Comparison of ENCODE assay signal across 1 cellular context in the genomic region with DNA sequence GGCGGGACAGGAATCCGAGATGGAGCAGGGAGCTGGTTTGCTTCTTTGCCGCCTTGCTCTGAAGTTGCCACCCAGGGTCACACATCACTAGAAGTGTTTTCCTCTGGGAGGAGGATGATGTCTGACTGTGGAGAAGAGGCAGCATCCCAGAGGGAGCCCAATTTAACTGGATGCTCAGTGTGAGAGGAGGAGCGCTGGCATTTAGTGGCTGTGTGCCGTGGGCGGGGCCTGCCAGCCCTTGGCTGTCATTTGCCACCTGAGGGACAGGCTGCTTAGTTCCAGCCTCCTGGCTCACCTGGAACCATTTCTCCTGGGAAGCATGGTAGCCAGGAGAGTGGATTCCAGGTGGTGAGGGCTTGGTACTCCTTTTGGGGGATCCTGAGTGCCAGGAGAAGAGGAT.
A peak's percentile ranks its signal among the peaks of the same experiment; 100 is the strongest.
TF ChIP-seq lines count a peak whose summit lies in the region.

No MANE protein-coding gene starts in this region.

TF ChIP-seq in WTC11, 78 proteins besides CTCF, POLR2A, EP300 and RAD21 (continued from another document):
- TF ChIP-seq, protein P1, sequence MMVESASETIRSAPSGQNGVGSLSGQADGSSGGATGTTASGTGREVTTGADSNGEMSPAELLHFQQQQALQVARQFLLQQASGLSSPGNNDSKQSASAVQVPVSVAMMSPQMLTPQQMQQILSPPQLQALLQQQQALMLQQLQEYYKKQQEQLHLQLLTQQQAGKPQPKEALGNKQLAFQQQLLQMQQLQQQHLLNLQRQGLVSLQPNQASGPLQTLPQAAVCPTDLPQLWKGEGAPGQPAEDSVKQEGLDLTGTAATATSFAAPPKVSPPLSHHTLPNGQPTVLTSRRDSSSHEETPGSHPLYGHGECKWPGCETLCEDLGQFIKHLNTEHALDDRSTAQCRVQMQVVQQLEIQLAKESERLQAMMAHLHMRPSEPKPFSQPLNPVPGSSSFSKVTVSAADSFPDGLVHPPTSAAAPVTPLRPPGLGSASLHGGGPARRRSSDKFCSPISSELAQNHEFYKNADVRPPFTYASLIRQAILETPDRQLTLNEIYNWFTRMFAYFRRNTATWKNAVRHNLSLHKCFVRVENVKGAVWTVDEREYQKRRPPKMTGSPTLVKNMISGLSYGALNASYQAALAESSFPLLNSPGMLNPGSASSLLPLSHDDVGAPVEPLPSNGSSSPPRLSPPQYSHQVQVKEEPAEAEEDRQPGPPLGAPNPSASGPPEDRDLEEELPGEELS (CRISPR knock-in tag; IDR thresholded peaks at IDR 0.05) = no peak
- TF ChIP-seq, protein P2, sequence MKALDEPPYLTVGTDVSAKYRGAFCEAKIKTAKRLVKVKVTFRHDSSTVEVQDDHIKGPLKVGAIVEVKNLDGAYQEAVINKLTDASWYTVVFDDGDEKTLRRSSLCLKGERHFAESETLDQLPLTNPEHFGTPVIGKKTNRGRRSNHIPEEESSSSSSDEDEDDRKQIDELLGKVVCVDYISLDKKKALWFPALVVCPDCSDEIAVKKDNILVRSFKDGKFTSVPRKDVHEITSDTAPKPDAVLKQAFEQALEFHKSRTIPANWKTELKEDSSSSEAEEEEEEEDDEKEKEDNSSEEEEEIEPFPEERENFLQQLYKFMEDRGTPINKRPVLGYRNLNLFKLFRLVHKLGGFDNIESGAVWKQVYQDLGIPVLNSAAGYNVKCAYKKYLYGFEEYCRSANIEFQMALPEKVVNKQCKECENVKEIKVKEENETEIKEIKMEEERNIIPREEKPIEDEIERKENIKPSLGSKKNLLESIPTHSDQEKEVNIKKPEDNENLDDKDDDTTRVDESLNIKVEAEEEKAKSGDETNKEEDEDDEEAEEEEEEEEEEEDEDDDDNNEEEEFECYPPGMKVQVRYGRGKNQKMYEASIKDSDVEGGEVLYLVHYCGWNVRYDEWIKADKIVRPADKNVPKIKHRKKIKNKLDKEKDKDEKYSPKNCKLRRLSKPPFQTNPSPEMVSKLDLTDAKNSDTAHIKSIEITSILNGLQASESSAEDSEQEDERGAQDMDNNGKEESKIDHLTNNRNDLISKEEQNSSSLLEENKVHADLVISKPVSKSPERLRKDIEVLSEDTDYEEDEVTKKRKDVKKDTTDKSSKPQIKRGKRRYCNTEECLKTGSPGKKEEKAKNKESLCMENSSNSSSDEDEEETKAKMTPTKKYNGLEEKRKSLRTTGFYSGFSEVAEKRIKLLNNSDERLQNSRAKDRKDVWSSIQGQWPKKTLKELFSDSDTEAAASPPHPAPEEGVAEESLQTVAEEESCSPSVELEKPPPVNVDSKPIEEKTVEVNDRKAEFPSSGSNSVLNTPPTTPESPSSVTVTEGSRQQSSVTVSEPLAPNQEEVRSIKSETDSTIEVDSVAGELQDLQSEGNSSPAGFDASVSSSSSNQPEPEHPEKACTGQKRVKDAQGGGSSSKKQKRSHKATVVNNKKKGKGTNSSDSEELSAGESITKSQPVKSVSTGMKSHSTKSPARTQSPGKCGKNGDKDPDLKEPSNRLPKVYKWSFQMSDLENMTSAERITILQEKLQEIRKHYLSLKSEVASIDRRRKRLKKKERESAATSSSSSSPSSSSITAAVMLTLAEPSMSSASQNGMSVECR (CRISPR knock-in tag; IDR thresholded peaks at IDR 0.05; ENCODE audit: borderline replicate concordance) = peak; percentile 28; the same call in 1 of the 2 replicates
